Comparison of ENCODE assay signal across 35 cellular contexts in the genomic region with DNA sequence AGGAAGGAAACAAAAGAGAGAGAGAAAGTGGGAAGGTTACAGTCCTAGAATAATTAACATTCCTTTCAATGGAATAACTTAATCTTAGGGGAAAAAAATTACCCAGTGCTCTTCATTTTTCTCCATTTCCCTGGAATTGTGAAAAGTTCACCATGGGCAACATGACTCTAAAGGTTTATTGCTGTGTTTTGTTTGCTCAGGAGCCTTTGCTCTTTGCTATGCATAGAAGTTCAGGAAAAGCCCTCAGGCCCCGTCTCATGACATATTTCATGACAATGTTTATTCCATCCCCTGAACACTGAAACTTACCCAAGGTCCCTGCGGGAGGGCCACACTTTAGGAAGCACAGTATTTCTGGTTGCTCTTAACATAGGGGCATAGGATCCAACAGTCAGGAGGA. TPM values are rescaled to one million over a fixed set of nuclear protein-coding genes. Genes with fewer than 3 reads are reported as not detected.
A peak's percentile ranks its signal among the peaks of the same experiment; 100 is the strongest.
DNase-seq lines count a peak whose midpoint lies in the region; ATAC-seq and TF ChIP-seq lines count a peak whose summit lies in the region.
"Had no signal": no experiment of that assay in that cellular context is flagged by ENCODE, and none has a peak within 500 bp of the region (broad histone marks: within the 10 kb centered on the region; RNA-seq: fewer than 3 reads in every experiment).

No MANE protein-coding gene starts in this region.

- H3K4me3 Mint-ChIP-seq in osteocyte (ENCODE audit: unreplicated experiment) = no peak overlapping the region
- H3K4me3 Mint-ChIP-seq: activated CD4-positive, alpha-beta memory T cell treated with anti-CD3 and anti-CD28 coated beads for 36 hours; T-helper 1 cell treated with Interleukin-12 subunit alpha and Interleukin-12 subunit beta and Interleukin-4 antibody, amounts not matched to agents 30 μg/mL and 1 μg/mL, for 36 hours had no signal

- ATAC-seq in GM21528 (IDR thresholded peaks at IDR 0.05; ENCODE audit: low FRiP score, unreplicated experiment) = no peak
- ATAC-seq in aorta (ENCODE audit: low FRiP score) = no peak
- ATAC-seq: K562, left ventricle myocardium superior, SK-N-SH treated with all-trans-retinoic acid at 6 μM for 48 hours had no signal

- H3K36me3 ChIP-seq in fibroblast of lung (ENCODE audit: control insufficient read depth, insufficient read depth, low read length) (no peaks in the 10 kb centered on the region), aorta (ENCODE audit: control insufficient read depth in 1 of 2, insufficient read depth in 2 of 2, low read length in 1 of 2) (no peaks in the 10 kb centered on the region)
- H3K36me3 ChIP-seq: brain microvascular endothelial cell, neutrophil, prostate gland, sigmoid colon, thyroid gland had no signal

- H3K9me3 ChIP-seq in fibroblast of lung (ENCODE audit: control insufficient read depth, insufficient read depth, low read depth, low read length) (no peaks in the 10 kb centered on the region), aorta (ENCODE audit: control insufficient read depth, low read length) (no peaks in the 10 kb centered on the region)
- H3K9me3 ChIP-seq: neutrophil, prostate gland, sigmoid colon, thyroid gland had no signal

- no peaks in the 10 kb centered on the region for H3K27me3 Mint-ChIP-seq in osteocyte (ENCODE audit: unreplicated experiment)

- DNase-seq in COLO829 (ENCODE audit: low spot score) = peak; percentile 21
- DNase-seq in HuH-7 (ENCODE audit: low spot score) = peak; percentile 23
- DNase-seq in fibroblast of lung (ENCODE audit: low read depth in 2 of 2) = peak in 1 of 2 donors; percentile 7
- DNase-seq in osteocyte (ENCODE audit: extremely low spot score, unreplicated experiment) = no peak
- DNase-seq in dorsolateral prefrontal cortex = no peak
- no peak for DNase-seq in activated T-cell treated with anti-CD3 and anti-CD28 coated beads, Interleukin-2, amount 50 U/mL, for 48 hours
- DNase-seq in aorta = no peak
- DNase-seq: ACHN; activated CD4-positive, alpha-beta memory T cell treated with anti-CD3 and anti-CD28 coated beads for 36 hours; activated CD4-positive, CD25-positive, alpha-beta regulatory T cell treated with anti-CD3 and anti-CD28 coated beads, Interleukin-2, amount 50 U/mL, for 72 hours; activated CD8-positive, alpha-beta memory T cell treated with anti-CD3 and anti-CD28 coated beads, Interleukin-2, amount 50 U/mL, for 48 hours; activated naive CD4-positive, alpha-beta T cell treated with anti-CD3 and anti-CD28 coated beads, Interleukin-2, amount 50 U/mL, for 16 hours; amniotic stem cell; brain microvascular endothelial cell; cerebellar nuclear complex; dermis blood vessel endothelial cell; DMS53; GDM1; GM23248; islet precursor cell; left ventricle myocardium superior; NCI-H1092; NCI-H1694 treated with DMSO at 0.1 percent for 48 hours; NCI-H2171 treated with DMSO at 0.1 percent for 48 hours; NCI-H526; NK-92 treated with Interleukin-12 subunit alpha and Interleukin-12 subunit beta, amount 100 ng/mL, for 24 hours; sigmoid colon; stimulated activated CD4-positive, alpha-beta T cell treated with anti-CD3 and anti-CD28 coated beads, Interleukin-4, amount 100 ng/mL, for 24 hours; thyroid gland had no signal

- H3K4me2 ChIP-seq in fibroblast of lung (ENCODE audit: extremely low read depth, insufficient read depth, low read length) = no peak overlapping the region

- no peak overlapping the region for H3K9ac ChIP-seq in fibroblast of lung (ENCODE audit: insufficient read depth, low read length)
- H3K9ac ChIP-seq: GM23248 had no signal

- TF ChIP-seq CTCF in fibroblast of lung (conservative IDR thresholded peaks at IDR 0.05 in 1 of 2, IDR thresholded peaks at IDR 0.05 in 1 of 2; ENCODE audit: low read depth in 1 of 2, low read length in 2 of 2) = no peak
- TF ChIP-seq CTCF in osteocyte (IDR thresholded peaks at IDR 0.05) = no peak
- TF ChIP-seq CTCF in dorsolateral prefrontal cortex (IDR thresholded peaks at IDR 0.05 in 54 of 56, conservative IDR thresholded peaks at IDR 0.05 in 2 of 56; ENCODE audit: low read depth in 1 of 56, partially characterized antibody in 56 of 56) = no peak

- H3K27ac Mint-ChIP-seq in osteocyte (ENCODE audit: unreplicated experiment) = peak overlapping the region; percentile 90
- H3K27ac Mint-ChIP-seq: activated CD4-positive, alpha-beta memory T cell treated with anti-CD3 and anti-CD28 coated beads for 36 hours; T-helper 1 cell treated with Interleukin-12 subunit alpha and Interleukin-12 subunit beta and Interleukin-4 antibody, amounts not matched to agents 30 μg/mL and 1 μg/mL, for 36 hours had no signal

- H3K79me2 ChIP-seq in fibroblast of lung (ENCODE audit: control insufficient read depth, insufficient read depth, low read length) = no peaks in the 10 kb centered on the region

- H3K9me3 Mint-ChIP-seq in osteocyte (ENCODE audit: unreplicated experiment) = no peaks in the 10 kb centered on the region
- H3K9me3 Mint-ChIP-seq: activated CD4-positive, alpha-beta memory T cell treated with anti-CD3 and anti-CD28 coated beads for 36 hours; T-helper 1 cell treated with Interleukin-12 subunit alpha and Interleukin-12 subunit beta and Interleukin-4 antibody, amounts not matched to agents 30 μg/mL and 1 μg/mL, for 36 hours had no signal

- no peak overlapping the region for H2AFZ ChIP-seq in fibroblast of lung (ENCODE audit: low read length)
- H2AFZ ChIP-seq: GM23248 had no signal

- no peaks in the 10 kb centered on the region for H3K27me3 ChIP-seq in fibroblast of lung (ENCODE audit: control insufficient read depth, insufficient read depth, low read length)
- no peaks in the 10 kb centered on the region for H3K27me3 ChIP-seq in dorsolateral prefrontal cortex
- H3K27me3 ChIP-seq in aorta (ENCODE audit: control insufficient read depth in 1 of 2, insufficient read depth in 2 of 2, low read length in 1 of 2) = no peaks in the 10 kb centered on the region
- H3K27me3 ChIP-seq: brain microvascular endothelial cell, neutrophil, sigmoid colon, thyroid gland had no signal

- H3K4me1 ChIP-seq in fibroblast of lung (ENCODE audit: control insufficient read depth, extremely low read depth, insufficient read depth, low read length) (peaks cover 24% of the 10 kb centered on the region), aorta (ENCODE audit: control insufficient read depth in 1 of 2, insufficient read depth in 2 of 2, low read length in 2 of 2) (no peaks in the 10 kb centered on the region)

- H3K4me1 Mint-ChIP-seq in osteocyte (ENCODE audit: unreplicated experiment) = peaks cover 61% of the 10 kb centered on the region

- 81 to 84% methylated on average over 2 of the region's 2 CpGs for WGBS in aorta, 2 donors

- H4K20me1 ChIP-seq in fibroblast of lung (ENCODE audit: control insufficient read depth, extremely low read depth, insufficient read depth, low read length) = no peaks in the 10 kb centered on the region

- no peaks in the 10 kb centered on the region for H3K36me3 Mint-ChIP-seq in osteocyte (ENCODE audit: unreplicated experiment)
- H3K36me3 Mint-ChIP-seq: activated CD4-positive, alpha-beta memory T cell treated with anti-CD3 and anti-CD28 coated beads for 36 hours had no signal

- no peak overlapping the region for H3K4me3 ChIP-seq in fibroblast of lung (replicated peaks in 1 of 4; ENCODE audit: control extremely low read depth in 1 of 4, insufficient read depth in 1 of 4, low read depth in 3 of 4, low read length in 4 of 4)
- no peak overlapping the region for H3K4me3 ChIP-seq in dorsolateral prefrontal cortex
- no peak overlapping the region for H3K4me3 ChIP-seq in aorta (ENCODE audit: low read length in 2 of 2)
- H3K4me3 ChIP-seq: GM23248, K562, prostate gland, sigmoid colon, thyroid gland had no signal

- intact Hi-C loops in dorsolateral prefrontal cortex (cut with DNase I) = no loop called here
- intact Hi-C loops in aorta (cut with DNase I) = no loop called here

- H3K27ac ChIP-seq in fibroblast of lung (ENCODE audit: insufficient read depth, low read length) = peak overlapping the region; percentile 100
- peak overlapping the region in 5 of 59 donors; percentile 81 to 87 (median 84) for H3K27ac ChIP-seq in dorsolateral prefrontal cortex
- H3K27ac ChIP-seq in aorta (ENCODE audit: low read depth in 1 of 2, low read length in 2 of 2) = no peak overlapping the region
- H3K27ac ChIP-seq: neutrophil, prostate gland, thyroid gland had no signal

RNA-seq across cellular contexts. Expression of gene CTSL, which starts 9.8 kb away (rescaled TPM):
- total RNA-seq in fibroblast of lung (563 and 826 TPM in 2 replicates), osteocyte (264 and 277 TPM in 2 replicates), dorsolateral prefrontal cortex (100 to 1,000 TPM in 1 of 120 experiments, 10 to 100 TPM in 119; 39.8 to 104 (median 62.7) TPM), aorta (100 to 1,000 TPM; 130 to 174 TPM)
- polyA plus RNA-seq in fibroblast of lung (487 and 1,013 TPM in 2 replicates), aorta (100 to 1,000 TPM in 1 of 2 donors, 10 to 100 TPM in 1; 73.1 to 116 TPM)
- polyA plus RNA-seq in fibroblast of lung (2012) = 254 and 536 TPM in 2 replicates
- 17.4 and 56.3 TPM in 2 replicates for polyA minus RNA-seq in fibroblast of lung (ENCODE audit: low replicate concordance)

Comparison
In these comparisons a context has a peak if more than half of its experiments do, and no peak if none do; other contexts are left out.
1. DNase-seq: peak in COLO829 (single experiment) and HuH-7 (single experiment); none in osteocyte (single experiment), dorsolateral prefrontal cortex (0 of 10), activated T-cell treated with anti-CD3 and anti-CD28 coated beads, Interleukin-2, amount 50 U/mL, for 48 hours (0 of 2) and aorta (0 of 2).